Comparison of ENCODE assay signal across 10 cellular contexts in genomic region chr15:32908135-32908801, GRCh38.
DNase-seq lines count a peak whose midpoint lies in the region; ATAC-seq and TF ChIP-seq lines count a peak whose summit lies in the region.
"Had no signal": no experiment of that assay in that cellular context is flagged by ENCODE, and none has a peak within 500 bp of the region (broad histone marks: within the 10 kb centered on the region; RNA-seq: fewer than 3 reads in every experiment).

No MANE protein-coding gene starts in this region.

- no peaks in the 10 kb centered on the region for H3K36me3 Mint-ChIP-seq in chondrocyte (ENCODE audit: low read depth)
- H3K36me3 Mint-ChIP-seq in stimulated activated naive B cell treated with anti-CD40 and anti-IgM and Interleukin-4, amounts not matched to agents 10 μg/mL and 1 μg/mL and 100 μg/mL, for 72 hours, result peaks cover 0 to under 1% of the 10 kb centered on the region in 2 donors

- no peaks in the 10 kb centered on the region for H3K9me3 ChIP-seq in spleen

- DNase-seq in chondrocyte (ENCODE audit: low spot score) (no peak), DMS 273 (lab: John Stamatoyannopoulos, UW; ENCODE audit: unreplicated experiment) (no peak), SHP77 (lab: John Stamatoyannopoulos, UW) (no peak), NCI-H1105 (lab: John Stamatoyannopoulos, UW) (no peak), spleen (no peak)
- DNase-seq in stimulated activated naive B cell treated with anti-CD40 and anti-IgM and Interleukin-4, amounts not matched to agents 10 μg/mL and 1 μg/mL and 100 μg/mL, for 72 hours, result no peak

- H3K4me1 Mint-ChIP-seq in chondrocyte (ENCODE audit: low read depth), result peaks cover 30% of the 10 kb centered on the region
- H3K4me1 Mint-ChIP-seq in stimulated activated naive B cell treated with anti-CD40 and anti-IgM and Interleukin-4, amounts not matched to agents 10 μg/mL and 1 μg/mL and 100 μg/mL, for 72 hours, result peaks cover 41 to 60% of the 10 kb centered on the region in 2 donors
- H3K4me1 Mint-ChIP-seq: central memory CD8-positive, alpha-beta T cell had no signal

- peak overlapping the region; percentile 81 for H3K27ac Mint-ChIP-seq in chondrocyte (ENCODE audit: unreplicated experiment)
- H3K27ac Mint-ChIP-seq in stimulated activated naive B cell treated with anti-CD40 and anti-IgM and Interleukin-4, amounts not matched to agents 10 μg/mL and 1 μg/mL and 100 μg/mL, for 72 hours, result peak overlapping the region; percentile 10

- H3K4me1 ChIP-seq in spleen, result peaks cover 4 to 30% (median 18%) of the 10 kb centered on the region in 6 donors

- TF ChIP-seq CTCF in chondrocyte (IDR thresholded peaks at IDR 0.05), result no peak
- no peak for TF ChIP-seq CTCF in spleen (IDR thresholded peaks at IDR 0.05 in 8 of 11, conservative IDR thresholded peaks at IDR 0.05 in 3 of 11)

- no peaks in the 10 kb centered on the region for H3K27me3 Mint-ChIP-seq in chondrocyte (ENCODE audit: low read depth)
- H3K27me3 Mint-ChIP-seq in stimulated activated naive B cell treated with anti-CD40 and anti-IgM and Interleukin-4, amounts not matched to agents 10 μg/mL and 1 μg/mL and 100 μg/mL, for 72 hours, result peaks cover 0 to 2% of the 10 kb centered on the region in 2 donors
- H3K27me3 Mint-ChIP-seq: central memory CD8-positive, alpha-beta T cell had no signal

- no peaks in the 10 kb centered on the region for H3K36me3 ChIP-seq in spleen

- no peaks in the 10 kb centered on the region for H3K9me3 Mint-ChIP-seq in chondrocyte (ENCODE audit: low read depth)
- H3K9me3 Mint-ChIP-seq in stimulated activated naive B cell treated with anti-CD40 and anti-IgM and Interleukin-4, amounts not matched to agents 10 μg/mL and 1 μg/mL and 100 μg/mL, for 72 hours, result no peaks in the 10 kb centered on the region
- H3K9me3 Mint-ChIP-seq: central memory CD8-positive, alpha-beta T cell had no signal

- H3K27me3 ChIP-seq in spleen (replicated peaks in 1 of 7), result no peaks in the 10 kb centered on the region

- ATAC-seq in GM19438 (IDR thresholded peaks at IDR 0.05; ENCODE audit: low read depth, unreplicated experiment) (peak; percentile 77), HG03108 (IDR thresholded peaks at IDR 0.05; ENCODE audit: unreplicated experiment) (peak; percentile 84)
- ATAC-seq in stimulated activated naive B cell treated with anti-CD40 and anti-IgM and Interleukin-4, amounts not matched to agents 10 μg/mL and 1 μg/mL and 100 μg/mL, for 72 hours (replicated peaks), result peak; percentile 92 to 95

- no peak overlapping the region for H3K4me3 Mint-ChIP-seq in chondrocyte (ENCODE audit: unreplicated experiment)
- H3K4me3 Mint-ChIP-seq in stimulated activated naive B cell treated with anti-CD40 and anti-IgM and Interleukin-4, amounts not matched to agents 10 μg/mL and 1 μg/mL and 100 μg/mL, for 72 hours, result peak overlapping the region in 1 of 2 donors; percentile 49
- H3K4me3 Mint-ChIP-seq: central memory CD8-positive, alpha-beta T cell had no signal

- peak overlapping the region in 1 of 8 donors; percentile 48 for H3K4me3 ChIP-seq in spleen
- H3K4me3 ChIP-seq: skin epidermis had no signal

- TF ChIP-seq POLR2A in spleen (IDR thresholded peaks at IDR 0.05), result no peak

- H3K27ac ChIP-seq in spleen, result peak overlapping the region in 4 of 8 donors; percentile 59 to 79 (median 66)

- 9 to 27% (median 15%) methylated on average over 5 of the region's 5 CpGs for WGBS in spleen, 5 donors

- intact Hi-C loops in spleen (cut with DNase I; ENCODE audit: low total_unique reads), result no loop called here
